ENCODE assay signal across 22 cellular contexts in genomic region chr4:68871772-68872441, GRCh38. TPM values are rescaled to one million over a fixed set of nuclear protein-coding genes. Genes with fewer than 3 reads are reported as not detected.
"Had no signal": no experiment of that assay in that cellular context is flagged by ENCODE, and none has a peak within 500 bp of the region (broad histone marks: within the 10 kb centered on the region; RNA-seq: fewer than 3 reads in every experiment).

No MANE protein-coding gene starts in this region.

- H3K9me3 Mint-ChIP-seq: activated naive CD4-positive, alpha-beta T cell treated with anti-CD3 and anti-CD28 coated beads, Interleukin-2, amount 10 ng/mL, durations not matched to agents 7 days and 5 days; activated T-helper 17 cell treated with anti-CD3 and anti-CD28 coated beads, Interleukin-2, amount 50 U/mL, for 72 hours; central memory CD8-positive, alpha-beta T cell; natural killer cell treated with Interleukin-12 subunit alpha and Interleukin-12 subunit beta and Interleukin-15 and Interleukin-18, amount 100 ng/mL, for 72 hours had no signal

- H3K27me3 Mint-ChIP-seq: activated naive CD4-positive, alpha-beta T cell treated with anti-CD3 and anti-CD28 coated beads, Interleukin-2, amount 10 ng/mL, durations not matched to agents 7 days and 5 days; activated T-helper 17 cell treated with anti-CD3 and anti-CD28 coated beads, Interleukin-2, amount 50 U/mL, for 72 hours; central memory CD8-positive, alpha-beta T cell; natural killer cell treated with Interleukin-12 subunit alpha and Interleukin-12 subunit beta and Interleukin-15 and Interleukin-18, amount 100 ng/mL, for 72 hours had no signal

- H3K27ac ChIP-seq: psoas muscle, testis, uterus had no signal

- H3K36me3 Mint-ChIP-seq: activated naive CD4-positive, alpha-beta T cell treated with anti-CD3 and anti-CD28 coated beads, Interleukin-2, amount 10 ng/mL, durations not matched to agents 7 days and 5 days; natural killer cell treated with Interleukin-12 subunit alpha and Interleukin-12 subunit beta and Interleukin-15 and Interleukin-18, amount 100 ng/mL, for 72 hours had no signal

- H3K4me1 Mint-ChIP-seq: activated naive CD4-positive, alpha-beta T cell treated with anti-CD3 and anti-CD28 coated beads, Interleukin-2, amount 10 ng/mL, durations not matched to agents 7 days and 5 days; activated T-helper 17 cell treated with anti-CD3 and anti-CD28 coated beads, Interleukin-2, amount 50 U/mL, for 72 hours; central memory CD8-positive, alpha-beta T cell had no signal

- H3K4me1 ChIP-seq: psoas muscle, testis, uterus had no signal

- DNase-seq: activated CD4-positive, alpha-beta T cell treated with anti-CD3 and anti-CD28 coated beads for 48 hours; activated CD8-positive, alpha-beta memory T cell treated with anti-CD3 and anti-CD28 coated beads for 24 hours; activated naive CD4-positive, alpha-beta T cell treated with anti-CD3 and anti-CD28 coated beads, Interleukin-2, amount 10 ng/mL, durations not matched to agents 7 days and 5 days; dermis blood vessel endothelial cell; endodermal cell; erythroblast; kidney glomerular epithelial cell; occipital lobe; psoas muscle; stimulated activated CD4-positive, alpha-beta T cell treated with anti-CD3 and anti-CD28 coated beads, Interleukin-2, amount 100 ng/mL, for 48 hours; stimulated activated CD8-positive, alpha-beta memory T cell treated with anti-CD3 and anti-CD28 coated beads, Interleukin-4, amount 100 ng/mL, for 48 hours; stimulated activated naive CD8-positive, alpha-beta T cell treated with anti-CD3 and anti-CD28 coated beads, Interleukin-15, Interleukin-2, amounts not matched to agents 100 U/mL and 50 U/mL, for 24 hours; T-helper 1 cell; testis; uterus had no signal

- H3K27me3 ChIP-seq: testis, uterus had no signal

- H3K36me3 ChIP-seq: uterus had no signal

- H3K9me3 ChIP-seq: psoas muscle, testis, uterus had no signal

- H3K27ac Mint-ChIP-seq: activated naive CD4-positive, alpha-beta T cell treated with anti-CD3 and anti-CD28 coated beads, Interleukin-2, amount 10 ng/mL, durations not matched to agents 7 days and 5 days; activated T-helper 17 cell treated with anti-CD3 and anti-CD28 coated beads, Interleukin-2, amount 50 U/mL, for 72 hours; endodermal cell; natural killer cell treated with Interleukin-12 subunit alpha and Interleukin-12 subunit beta and Interleukin-15 and Interleukin-18, amount 100 ng/mL, for 72 hours; WTC11 had no signal

- H3K4me3 Mint-ChIP-seq: activated naive CD4-positive, alpha-beta T cell treated with anti-CD3 and anti-CD28 coated beads, Interleukin-2, amount 10 ng/mL, durations not matched to agents 7 days and 5 days; activated T-helper 17 cell treated with anti-CD3 and anti-CD28 coated beads, Interleukin-2, amount 50 U/mL, for 72 hours; central memory CD8-positive, alpha-beta T cell; endodermal cell; natural killer cell treated with Interleukin-12 subunit alpha and Interleukin-12 subunit beta and Interleukin-15 and Interleukin-18, amount 100 ng/mL, for 72 hours; WTC11 had no signal

- ATAC-seq: activated T-helper 17 cell treated with anti-CD3 and anti-CD28 coated beads, Interleukin-2, amount 50 U/mL, for 72 hours; natural killer cell treated with Interleukin-12 subunit alpha and Interleukin-12 subunit beta and Interleukin-15 and Interleukin-18, amount 100 ng/mL, for 72 hours; psoas muscle; sciatic nerve; stimulated activated naive CD8-positive, alpha-beta T cell treated with anti-CD3 and anti-CD28 coated beads, Interleukin-15, Interleukin-2, amounts not matched to agents 100 U/mL and 50 U/mL, for 24 hours; WTC11 had no signal

- H3K4me3 ChIP-seq: lung, psoas muscle, testis, uterus had no signal

RNA-seq across cellular contexts. Expression of gene UGT2B10, which starts 56.1 kb away (rescaled TPM):
- total RNA-seq: activated T-helper 17 cell treated with anti-CD3 and anti-CD28 coated beads, Interleukin-2, amount 50 U/mL, for 72 hours; dermis blood vessel endothelial cell; endodermal cell; lung; natural killer cell treated with Interleukin-12 subunit alpha and Interleukin-12 subunit beta and Interleukin-15 and Interleukin-18, amount 100 ng/mL, for 72 hours; occipital lobe; psoas muscle; sciatic nerve; testis; uterus had no signal
- polyA plus RNA-seq: adipose tissue, lung, psoas muscle had no signal
